9 cellular contexts compared by ENCODE assay signal in genomic region chr1:206261473-206261872, GRCh38. TPM values are rescaled to one million over a fixed set of nuclear protein-coding genes. Genes with fewer than 3 reads are reported as not detected.
DNase-seq lines count a peak whose midpoint lies in the region; ATAC-seq, FAIRE-seq and TF ChIP-seq lines count a peak whose summit lies in the region.
"Not testable (repeated sequence)": the region's sequence is repeated elsewhere in the genome, so short reads cannot be mapped to it uniquely, and the experiment has no call there.
"Had no signal": no experiment of that assay in that cellular context is flagged by ENCODE, and none has a peak within 500 bp of the region (broad histone marks: within the 10 kb centered on the region; RNA-seq: fewer than 3 reads in every experiment).

No MANE protein-coding gene starts in this region.

- TF ChIP-seq EP300 in K562 (IDR thresholded peaks at IDR 0.05; ENCODE audit: low read length); HepG2 (IDR thresholded peaks at IDR 0.05; ENCODE audit: low read depth in 2 of 2, low read length in 2 of 2); HepG2 (CRISPR knock-in tag; IDR thresholded peaks at IDR 0.05; ENCODE audit: borderline replicate concordance): not testable (repeated sequence)

- not testable (repeated sequence) for BruUV-seq in Calu3 (replicated peaks; lab: Mats Ljungman, UMichigan); K562 (replicated peaks; lab: Mats Ljungman, UMichigan); HepG2 (replicated peaks; lab: Mats Ljungman, UMichigan)

- intact Hi-C loops in Calu3 (cut with micrococcal nuclease; ENCODE audit: unreplicated experiment); K562 (cut with micrococcal nuclease); HepG2 (cut with micrococcal nuclease; ENCODE audit: unreplicated experiment); prostate gland (cut with DNase I); sciatic nerve (cut with DNase I): not testable (repeated sequence)

- H3K9ac ChIP-seq in K562 (ENCODE audit: insufficient read depth in 1 of 2, low read depth in 2 of 2, low read length in 2 of 2); HepG2 (ENCODE audit: insufficient read depth, low read depth, low read length): not testable (repeated sequence)

- not testable (repeated sequence) for H3K4me2 ChIP-seq in GM23338; K562 (ENCODE audit: insufficient read depth, low read length); HepG2 (ENCODE audit: low read depth, low read length)

- not testable (repeated sequence) for H3K36me3 ChIP-seq in GM23338 (ENCODE audit: insufficient read depth); K562 (ENCODE audit: control insufficient read depth, insufficient read depth, low read length); HepG2 (replicated peaks in 1 of 2; ENCODE audit: control insufficient read depth in 1 of 2, insufficient read depth in 2 of 2, low read length in 2 of 2); prostate gland

- H3K27ac Mint-ChIP-seq in Calu3 (ENCODE audit: unreplicated experiment); GM23338; WTC11: not testable (repeated sequence)

- TF ChIP-seq RAD21 in K562 (CRISPR knock-in tag; conservative IDR thresholded peaks at IDR 0.05 in 1 of 2, IDR thresholded peaks at IDR 0.05 in 1 of 2); HepG2 (CRISPR knock-in tag; IDR thresholded peaks at IDR 0.05): not testable (repeated sequence)

- H3K4me3 Mint-ChIP-seq in Calu3 (ENCODE audit: low read depth, unreplicated experiment); GM23338; WTC11: not testable (repeated sequence)

- CTCF ChIA-PET in Calu3 (lab: Charles Lee); WTC11 (lab: Charles Lee); K562 (lab: Yijun Ruan, JAX; ENCODE audit: low intra/inter-chr PET ratio); HepG2 (lab: Yijun Ruan, JAX; ENCODE audit: low intra/inter-chr PET ratio, low total read pairs): not testable (repeated sequence)

- H3K9me2 ChIP-seq in GM23338 (ENCODE audit: insufficient read depth), result not testable (repeated sequence)

- POLR2A ChIA-PET in WTC11 (lab: Charles Lee); K562 (lab: Yijun Ruan, JAX); HepG2 (lab: Yijun Ruan, JAX): not testable (repeated sequence)

- not testable (repeated sequence) for H3K27ac ChIP-seq in GM23338 (ENCODE audit: low read depth); K562 (ENCODE audit: extremely low read depth, low read depth, low read length); HepG2 (ENCODE audit: extremely low read length, insufficient read depth, low read length); prostate gland

- H2AFZ ChIP-seq in GM23338; K562 (ENCODE audit: low read depth, low read length); HepG2 (ENCODE audit: low read length): not testable (repeated sequence)

- not testable (repeated sequence) for FAIRE-seq in K562 (lab: Jason Lieb, UNC); HepG2 (lab: Jason Lieb, UNC)

- ATAC-seq in GM23338, result peak; percentile 53; the same call in 2 of the 3 replicates
- peak; percentile 5; the same call in 1 of the 3 replicates for ATAC-seq in SK-N-SH treated with all-trans-retinoic acid at 6 μM for 48 hours
- 0 out of 2 replicates have a peak, but pooled peaks have one; percentile 24 for ATAC-seq in WTC11
- peak; percentile 48 for ATAC-seq in K562
- ATAC-seq in HepG2, result not testable (repeated sequence)
- ATAC-seq in sciatic nerve, result peak; percentile 76

- not testable (repeated sequence) for TF ChIP-seq CTCF in Calu3 (IDR thresholded peaks at IDR 0.05; ENCODE audit: unreplicated experiment); GM23338 (conservative IDR thresholded peaks at IDR 0.05; ENCODE audit: low read depth in 2 of 2); WTC11 (IDR thresholded peaks at IDR 0.05); K562 (IDR thresholded peaks at IDR 0.05 in 2 of 3, conservative IDR thresholded peaks at IDR 0.05 in 1 of 3; ENCODE audit: insufficient read depth in 2 of 3, low read depth in 1 of 3, low read length in 3 of 3); HepG2 (CRISPR knock-in tag; IDR thresholded peaks at IDR 0.05); prostate gland (IDR thresholded peaks at IDR 0.05)

- not testable (repeated sequence) for H3K79me2 ChIP-seq in GM23338 (replicated peaks; ENCODE audit: insufficient read depth); K562 (ENCODE audit: control insufficient read depth, insufficient read depth, low read length); HepG2 (ENCODE audit: insufficient read depth, low read length)

- H4K20me1 ChIP-seq in GM23338 (replicated peaks; ENCODE audit: insufficient read depth); K562 (replicated peaks; ENCODE audit: control insufficient read depth, insufficient read depth, low read length); HepG2 (ENCODE audit: insufficient read depth, low read length): not testable (repeated sequence)

- DNase-seq in Calu3, result peak; percentile 8
- DNase-seq in GM23338 (ENCODE audit: low spot score); WTC11 (ENCODE audit: low spot score); K562 (ENCODE audit: extremely low read depth in 1 of 4, low spot score in 3 of 4); HepG2 (ENCODE audit: low spot score); sciatic nerve (ENCODE audit: low spot score): not testable (repeated sequence)
- peak; percentile 4 for DNase-seq in prostate gland (ENCODE audit: low spot score)

- H3K4me3 ChIP-seq in GM23338; K562; HepG2 (replicated peaks in 1 of 3; ENCODE audit: insufficient read depth in 1 of 3, low read depth in 2 of 3, low read length in 3 of 3); prostate gland: not testable (repeated sequence)

- in situ Hi-C loops in K562 (cut with MboI); HepG2 (cut with HindIII; ENCODE audit: extremely low pct_ligation_motif_present, low pct_unique_long_range_greater_than_20kb): not testable (repeated sequence)

- H3K9me3 Mint-ChIP-seq in Calu3 (ENCODE audit: low read depth, unreplicated experiment); GM23338; WTC11: not testable (repeated sequence)

- not testable (repeated sequence) for H3K9me3 ChIP-seq in K562 (replicated peaks; ENCODE audit: control insufficient read depth, insufficient read depth, low read depth, low read length); HepG2 (ENCODE audit: low read length); prostate gland

- H3K4me1 Mint-ChIP-seq in Calu3 (ENCODE audit: low read depth, unreplicated experiment); GM23338; WTC11: not testable (repeated sequence)

- not testable (repeated sequence) for H3K9me1 ChIP-seq in K562 (ENCODE audit: control insufficient read depth, insufficient read depth, low read length)

- H3K36me3 Mint-ChIP-seq in Calu3 (ENCODE audit: insufficient read depth, unreplicated experiment); GM23338 (ENCODE audit: low read depth); WTC11: not testable (repeated sequence)

- not testable (repeated sequence) for H3K27me3 ChIP-seq in GM23338 (ENCODE audit: insufficient read depth); K562 (ENCODE audit: control insufficient read depth in 2 of 2, insufficient read depth in 2 of 2, low read length in 2 of 2); HepG2 (ENCODE audit: control insufficient read depth in 1 of 2, insufficient read depth in 2 of 2, low read length in 2 of 2); prostate gland (replicated peaks; ENCODE audit: insufficient read depth)

- WGBS in K562 (ENCODE audit: insufficient coverage, low coverage, missing lambda C conversion rate), result 40% methylated on average over 1 of the region's 5 CpGs
- WGBS in HepG2 (ENCODE audit: low lambda C conversion rate), result 25% methylated on average over 3 of the region's 5 CpGs
- 59% methylated on average over 5 of the region's 5 CpGs for WGBS in prostate gland

- H3K4me1 ChIP-seq in GM23338 (ENCODE audit: insufficient read depth); K562 (replicated peaks in 1 of 2; ENCODE audit: control insufficient read depth in 2 of 2, insufficient read depth in 2 of 2, low read length in 2 of 2); HepG2 (ENCODE audit: insufficient read depth, low read length); prostate gland (replicated peaks): not testable (repeated sequence)

- not testable (repeated sequence) for H3K27me3 Mint-ChIP-seq in Calu3 (ENCODE audit: unreplicated experiment); GM23338 (ENCODE audit: insufficient read depth, low read depth, poor library complexity); WTC11 (ENCODE audit: low read depth)

- not testable (repeated sequence) for H3F3A ChIP-seq in GM23338 (replicated peaks; ENCODE audit: low read depth)

- TF ChIP-seq POLR2A in K562 (conservative IDR thresholded peaks at IDR 0.05); HepG2 (IDR thresholded peaks at IDR 0.05; ENCODE audit: insufficient read depth in 1 of 2, low read depth in 2 of 2, low read length in 2 of 2); prostate gland (IDR thresholded peaks at IDR 0.05): not testable (repeated sequence)

RNA-seq across cellular contexts. Expression of gene SRGAP2, which starts 58.1 kb away (rescaled TPM):
- 56.7 and 70.1 TPM in 2 replicates for total RNA-seq in Calu3 (2022)
- 69.2 and 77.8 TPM in 2 replicates for total RNA-seq in GM23338 (2014; rRNA removed; shearing (Covaris generic))
- 41.4 and 48.3 TPM in 2 replicates for polyA plus RNA-seq in GM23338 (2016; fragmentation: Nextera tagmentation; extraction: Ambion mirVana)
- total RNA-seq in WTC11 (2021), result 74.2 to 81.2 TPM (median 74.4 TPM) in 3 replicates
- 121 and 136 TPM in 2 replicates for total RNA-seq in K562 (2011; cell fraction: chromatin; rRNA removed; ENCODE audit: low replicate concordance)
- total RNA-seq in K562 (2011; cell fraction: nucleolus; rRNA removed), result 59.9 and 74.1 TPM in 2 replicates
- 101 and 123 TPM in 2 replicates for total RNA-seq in K562 (2011; cell fraction: nucleoplasm; rRNA removed)
- total RNA-seq in K562 (2014; rRNA removed), result 29.2 and 35.6 TPM in 2 replicates
- 15.3 and 15.6 TPM in 2 replicates for total RNA-seq in K562 (2014; rRNA removed; fragmentation: Illumina TruSeq; extraction: Trizol)
- total RNA-seq in K562 (2015; rRNA removed; fragmentation: Illumina TruSeq; extraction: Trizol), result 14.9 TPM in 2 replicates
- 50.7 and 54.7 TPM in 2 replicates for total RNA-seq in K562 (2021)
- polyA plus RNA-seq in K562 (2011; rRNA removed), result 10.5 and 12.5 TPM in 2 replicates
- polyA plus RNA-seq in K562 (2011; cell fraction: cytosol; rRNA removed), result 15.0 and 17.1 TPM in 2 replicates
- 37.9 and 70.6 TPM in 2 replicates for polyA plus RNA-seq in K562 (2011; cell fraction: nucleus; rRNA removed)
- 24.1 and 37.6 TPM in 2 replicates for polyA plus RNA-seq in K562 (2012)
- polyA plus RNA-seq in K562 (2014; fragmentation: Illumina TruSeq; extraction: Trizol), result 23.8 and 26.3 TPM in 2 replicates
- polyA plus RNA-seq in K562 (2014; fragmentation: Nextera tagmentation; extraction: Ambion mirVana), result 1 to 10 TPM; 4.1 to 5.3 TPM
- 19.1 and 22.0 TPM in 2 replicates for polyA plus RNA-seq in K562 (2014; rRNA removed)
- polyA minus RNA-seq in K562 (2011; rRNA and poly(A)+ RNA removed), result 32.8 and 33.5 TPM in 2 replicates
- 19.7 and 34.8 TPM in 2 replicates for polyA minus RNA-seq in K562 (2011; cell fraction: cytosol; rRNA and poly(A)+ RNA removed)
- 46.9 and 53.1 TPM in 2 replicates for polyA minus RNA-seq in K562 (2011; cell fraction: nucleus; rRNA and poly(A)+ RNA removed)
- total RNA-seq in HepG2 (2016; rRNA removed; fragmentation: Illumina TruSeq; extraction: Trizol), result 24.0 and 25.2 TPM in 2 replicates
- 5.7 and 6.3 TPM in 2 replicates for total RNA-seq in HepG2 (2016; cell fraction: cytosol; rRNA removed; fragmentation: Illumina TruSeq; extraction: Trizol; ENCODE audit: low read depth)
- total RNA-seq in HepG2 (2016; cell fraction: insoluble cytoplasmic fraction; rRNA removed; fragmentation: Illumina TruSeq; extraction: Trizol), result 18.9 and 23.5 TPM in 2 replicates
- total RNA-seq in HepG2 (2016; cell fraction: membrane; rRNA removed; fragmentation: Illumina TruSeq; extraction: Trizol), result 15.8 TPM in 2 replicates
- total RNA-seq in HepG2 (2016; cell fraction: nucleus; rRNA removed; fragmentation: Illumina TruSeq; extraction: Trizol), result 48.6 and 58.1 TPM in 2 replicates
- polyA plus RNA-seq in HepG2 (2011; rRNA removed), result 10.0 and 11.5 TPM in 2 replicates
- 6.9 and 8.6 TPM in 2 replicates for polyA plus RNA-seq in HepG2 (2011; cell fraction: cytosol; rRNA removed)
- polyA plus RNA-seq in HepG2 (2011; cell fraction: nucleus; rRNA removed), result 65.0 and 69.3 TPM in 2 replicates
- 22.0 and 24.4 TPM in 2 replicates for polyA plus RNA-seq in HepG2 (2012)
- polyA plus RNA-seq in HepG2 (2016; cell fraction: cytosol; fragmentation: Illumina TruSeq; extraction: Trizol; ENCODE audit: low read depth), result 1.1 TPM in 2 replicates
- 16.9 and 21.4 TPM in 2 replicates for polyA plus RNA-seq in HepG2 (2016; cell fraction: insoluble cytoplasmic fraction; fragmentation: Illumina TruSeq; extraction: Trizol; ENCODE audit: low read depth)
- polyA plus RNA-seq in HepG2 (2016; cell fraction: membrane; fragmentation: Illumina TruSeq; extraction: Trizol; ENCODE audit: low read depth), result 5.0 and 5.1 TPM in 2 replicates
- polyA plus RNA-seq in HepG2 (2016; cell fraction: nucleus; fragmentation: Illumina TruSeq; extraction: Trizol; ENCODE audit: insufficient read depth, low read depth), result 50.7 and 50.9 TPM in 2 replicates
- polyA minus RNA-seq in HepG2 (2011; rRNA and poly(A)+ RNA removed; ENCODE audit: low replicate concordance), result 29.3 and 38.3 TPM in 2 replicates
- polyA minus RNA-seq in HepG2 (2011; cell fraction: cytosol; rRNA and poly(A)+ RNA removed), result 19.2 and 22.7 TPM in 2 replicates
- polyA minus RNA-seq in HepG2 (2011; cell fraction: nucleus; rRNA and poly(A)+ RNA removed), result 95.4 and 97.9 TPM in 2 replicates
- 10 to 100 TPM; 14.4 to 28.1 TPM for total RNA-seq in prostate gland
- 149 TPM for total RNA-seq in sciatic nerve

RNA-seq across cellular contexts. Expression of gene FAM72A, which starts 58.8 kb away (rescaled TPM):
- 17.5 and 18.3 TPM in 2 replicates for total RNA-seq in Calu3 (2022)
- total RNA-seq in GM23338 (2014; rRNA removed; shearing (Covaris generic)), result 15.3 and 19.1 TPM in 2 replicates
- polyA plus RNA-seq in GM23338 (2016; fragmentation: Nextera tagmentation; extraction: Ambion mirVana), result 24.0 and 26.7 TPM in 2 replicates
- 25.5 to 30.6 TPM (median 27.9 TPM) in 3 replicates for total RNA-seq in WTC11 (2021)
- total RNA-seq in K562 (2011; cell fraction: chromatin; rRNA removed; ENCODE audit: low replicate concordance), result 28.1 and 40.1 TPM in 2 replicates
- 22.2 and 23.9 TPM in 2 replicates for total RNA-seq in K562 (2011; cell fraction: nucleolus; rRNA removed)
- 33.7 and 40.9 TPM in 2 replicates for total RNA-seq in K562 (2011; cell fraction: nucleoplasm; rRNA removed)
- total RNA-seq in K562 (2014; rRNA removed), result 22.5 and 30.5 TPM in 2 replicates
- 37.2 and 41.4 TPM in 2 replicates for total RNA-seq in K562 (2014; rRNA removed; fragmentation: Illumina TruSeq; extraction: Trizol)
- 32.7 and 37.0 TPM in 2 replicates for total RNA-seq in K562 (2015; rRNA removed; fragmentation: Illumina TruSeq; extraction: Trizol)
- total RNA-seq in K562 (2021), result 28.2 and 30.7 TPM in 2 replicates
- polyA plus RNA-seq in K562 (2011; rRNA removed), result 51.1 and 56.2 TPM in 2 replicates
- polyA plus RNA-seq in K562 (2011; cell fraction: cytosol; rRNA removed), result 22.8 and 32.9 TPM in 2 replicates
- polyA plus RNA-seq in K562 (2011; cell fraction: nucleus; rRNA removed), result 30.1 and 42.1 TPM in 2 replicates
- polyA plus RNA-seq in K562 (2012), result 27.4 and 32.4 TPM in 2 replicates
- polyA plus RNA-seq in K562 (2014; fragmentation: Illumina TruSeq; extraction: Trizol), result 47.7 and 58.3 TPM in 2 replicates
- polyA plus RNA-seq in K562 (2014; fragmentation: Nextera tagmentation; extraction: Ambion mirVana), result 10 to 100 TPM; 12.3 to 13.9 TPM
- 33.5 and 40.7 TPM in 2 replicates for polyA plus RNA-seq in K562 (2014; rRNA removed)
- 56.9 and 71.7 TPM in 2 replicates for polyA minus RNA-seq in K562 (2011; rRNA and poly(A)+ RNA removed)
- polyA minus RNA-seq in K562 (2011; cell fraction: cytosol; rRNA and poly(A)+ RNA removed), result 19.2 and 29.8 TPM in 2 replicates
- polyA minus RNA-seq in K562 (2011; cell fraction: nucleus; rRNA and poly(A)+ RNA removed), result 16.2 and 27.2 TPM in 2 replicates
- total RNA-seq in HepG2 (2016; rRNA removed; fragmentation: Illumina TruSeq; extraction: Trizol), result 7.1 and 10.1 TPM in 2 replicates
- 1.9 and 3.7 TPM in 2 replicates for total RNA-seq in HepG2 (2016; cell fraction: cytosol; rRNA removed; fragmentation: Illumina TruSeq; extraction: Trizol; ENCODE audit: low read depth)
- total RNA-seq in HepG2 (2016; cell fraction: insoluble cytoplasmic fraction; rRNA removed; fragmentation: Illumina TruSeq; extraction: Trizol), result 8.9 and 9.1 TPM in 2 replicates
- 6.5 and 7.4 TPM in 2 replicates for total RNA-seq in HepG2 (2016; cell fraction: membrane; rRNA removed; fragmentation: Illumina TruSeq; extraction: Trizol)
- 7.1 and 8.4 TPM in 2 replicates for total RNA-seq in HepG2 (2016; cell fraction: nucleus; rRNA removed; fragmentation: Illumina TruSeq; extraction: Trizol)
- polyA plus RNA-seq in HepG2 (2011; rRNA removed), result 4.4 and 11.1 TPM in 2 replicates
- 4.3 and 4.5 TPM in 2 replicates for polyA plus RNA-seq in HepG2 (2011; cell fraction: cytosol; rRNA removed)
- polyA plus RNA-seq in HepG2 (2011; cell fraction: nucleus; rRNA removed), result 4.7 and 5.1 TPM in 2 replicates
- 4.0 and 6.9 TPM in 2 replicates for polyA plus RNA-seq in HepG2 (2012)
- polyA plus RNA-seq in HepG2 (2016; cell fraction: cytosol; fragmentation: Illumina TruSeq; extraction: Trizol; ENCODE audit: low read depth), result 1.6 and 2.2 TPM in 2 replicates
- 14.1 and 14.9 TPM in 2 replicates for polyA plus RNA-seq in HepG2 (2016; cell fraction: insoluble cytoplasmic fraction; fragmentation: Illumina TruSeq; extraction: Trizol; ENCODE audit: low read depth)
- polyA plus RNA-seq in HepG2 (2016; cell fraction: membrane; fragmentation: Illumina TruSeq; extraction: Trizol; ENCODE audit: low read depth), result 3.7 and 4.4 TPM in 2 replicates
- 14.2 and 15.7 TPM in 2 replicates for polyA plus RNA-seq in HepG2 (2016; cell fraction: nucleus; fragmentation: Illumina TruSeq; extraction: Trizol; ENCODE audit: insufficient read depth, low read depth)
- polyA minus RNA-seq in HepG2 (2011; rRNA and poly(A)+ RNA removed; ENCODE audit: low replicate concordance), result 5.4 and 26.5 TPM in 2 replicates
- polyA minus RNA-seq in HepG2 (2011; cell fraction: cytosol; rRNA and poly(A)+ RNA removed), result 3.6 and 5.5 TPM in 2 replicates
- polyA minus RNA-seq in HepG2 (2011; cell fraction: nucleus; rRNA and poly(A)+ RNA removed), result 5.5 and 11.1 TPM in 2 replicates
- total RNA-seq in prostate gland, result 1 to 10 TPM in 1 of 2 donors, under 1 TPM in 1; 0.27 to 2.2 TPM
- total RNA-seq in sciatic nerve, result 4.2 TPM
- total RNA-seq: CD8-positive, alpha-beta T cell had no signal
